9 cellular contexts compared by ENCODE assay signal in genomic region chr21:17793271-17793670, GRCh38. TPM values are rescaled to one million over a fixed set of nuclear protein-coding genes. Genes with fewer than 3 reads are reported as not detected.
A peak's percentile ranks its signal among the peaks of the same experiment; 100 is the strongest.
DNase-seq lines count a peak whose midpoint lies in the region; ATAC-seq, FAIRE-seq and TF ChIP-seq lines count a peak whose summit lies in the region.
"Had no signal": no experiment of that assay in that cellular context is flagged by ENCODE, and none has a peak within 500 bp of the region (broad histone marks: within the 10 kb centered on the region; RNA-seq: fewer than 3 reads in every experiment).

No MANE protein-coding gene starts in this region.

- H3K9me3 Mint-ChIP-seq in activated CD4-positive, alpha-beta T cell treated with anti-CD3 and anti-CD28 coated beads, Interleukin-2, amount 10 ng/mL, durations not matched to agents 7 days and 5 days, result peaks cover 1% of the 10 kb centered on the region

- no peak for TF ChIP-seq POLR2A in GM12878 (IDR thresholded peaks at IDR 0.05; ENCODE audit: low read depth, low read length)

- H3K27ac Mint-ChIP-seq in activated CD4-positive, alpha-beta T cell treated with anti-CD3 and anti-CD28 coated beads, Interleukin-2, amount 10 ng/mL, durations not matched to agents 7 days and 5 days, result peak overlapping the region; percentile 93

- H4K20me1 ChIP-seq in GM12878 (ENCODE audit: control insufficient read depth, insufficient read depth), result no peaks in the 10 kb centered on the region

- intact Hi-C loops in GM12878 (cut with micrococcal nuclease; ENCODE audit: unreplicated experiment), result no loop called here

- H3K4me1 ChIP-seq in GM12878 (ENCODE audit: control insufficient read depth, insufficient read depth, low read length) (peaks cover 35% of the 10 kb centered on the region), small intestine (ENCODE audit: control insufficient read depth in 2 of 2, insufficient read depth in 1 of 2, low read depth in 1 of 2, low read length in 1 of 2) (no peaks in the 10 kb centered on the region)

- RAD21 ChIA-PET in GM12878 (lab: Charles Lee; ENCODE audit: unreplicated experiment), result interaction anchor here (7.1 kb wide), 1 partner anchor 11 kb away, joined by 58 read pairs; no protein-coding TSS in a partner anchor

- H3K9me3 ChIP-seq in GM12878 (replicated peaks; ENCODE audit: control insufficient read depth, insufficient read depth, low read length), result no peaks in the 10 kb centered on the region
- no peaks in the 10 kb centered on the region for H3K9me3 ChIP-seq in small intestine (ENCODE audit: control insufficient read depth, low read depth)

- H3K27ac ChIP-seq in GM12878 (ENCODE audit: control insufficient read depth, insufficient read depth), result peak overlapping the region; percentile 45
- H3K27ac ChIP-seq in small intestine (ENCODE audit: low read depth in 1 of 2, low read length in 1 of 2), result peak overlapping the region; percentile 42 to 83

- peak overlapping the region; percentile 19 for H3K4me2 ChIP-seq in GM12878 (ENCODE audit: control insufficient read depth, insufficient read depth)

- H3K27me3 ChIP-seq in GM12878 (replicated peaks in 1 of 2; ENCODE audit: control insufficient read depth in 2 of 2, insufficient read depth in 2 of 2, low read length in 1 of 2) (no peaks in the 10 kb centered on the region), small intestine (ENCODE audit: control insufficient read depth in 2 of 2, insufficient read depth in 2 of 2, low read length in 2 of 2) (no peaks in the 10 kb centered on the region)

- CTCF ChIA-PET in activated CD4-positive, alpha-beta T cell treated with anti-CD3 and anti-CD28 coated beads, Interleukin-2, amount 10 ng/mL, durations not matched to agents 7 days and 5 days (lab: Charles Lee), result interaction anchor here (1.0 to 1.1 kb wide), 2 partner anchors 17 to 23 kb away, joined by 3 read pairs; no protein-coding TSS in a partner anchor
- CTCF ChIA-PET in GM12878 (lab: Yijun Ruan, JAX), result interaction anchor here (1.1 to 3.1 kb wide), 3 partner anchors 23 to 131 kb away, joined by 3 to 15 read pairs (median 3); no protein-coding TSS in a partner anchor

- ATAC-seq in HG03045 (IDR thresholded peaks at IDR 0.05; ENCODE audit: unreplicated experiment) (peak; percentile 6), GM12878 (no peak), GM18907 (IDR thresholded peaks at IDR 0.05; ENCODE audit: unreplicated experiment) (no peak)

- H3K9ac ChIP-seq in GM12878 (ENCODE audit: control insufficient read depth, insufficient read depth, low read length), result no peak overlapping the region

- no peak for TF ChIP-seq EP300 in GM12878 (IDR thresholded peaks at IDR 0.05; ENCODE audit: borderline replicate concordance in 1 of 2, control insufficient read depth in 1 of 2, low read depth in 2 of 2, low read length in 2 of 2)

- no peak for DNase-seq in activated CD4-positive, alpha-beta T cell treated with anti-CD3 and anti-CD28 coated beads, Interleukin-2, amount 10 ng/mL, durations not matched to agents 7 days and 5 days
- no peak for DNase-seq in activated CD4-positive, alpha-beta T cell treated with anti-CD3 and anti-CD28 coated beads, Interleukin-2, amount 50 U/mL, for 1 hour
- DNase-seq in GM12878 (ENCODE audit: low read depth, low spot score) (no peak), small intestine (no peak), NCI-H524 treated with DMSO at 0.1 percent for 48 hours (lab: John Stamatoyannopoulos, UW) (no peak), NCI-H1092 (lab: John Stamatoyannopoulos, UW) (no peak)
- DNase-seq: NCI-H1105 had no signal

- FAIRE-seq in GM12878 (lab: Jason Lieb, UNC) (no peak), small intestine (lab: Jason Lieb, UNC) (no peak)

- H3K36me3 Mint-ChIP-seq in activated CD4-positive, alpha-beta T cell treated with anti-CD3 and anti-CD28 coated beads, Interleukin-2, amount 10 ng/mL, durations not matched to agents 7 days and 5 days (ENCODE audit: low read depth), result peaks cover 56% of the 10 kb centered on the region

- in situ Hi-C loops in GM12878 (cut with MboI), result no loop called here

- H3K79me2 ChIP-seq in GM12878 (ENCODE audit: control insufficient read depth, insufficient read depth, low read length), result peaks cover 40% of the 10 kb centered on the region

- POLR2A ChIA-PET in activated CD4-positive, alpha-beta T cell treated with anti-CD3 and anti-CD28 coated beads, Interleukin-2, amount 10 ng/mL, durations not matched to agents 7 days and 5 days (lab: Charles Lee), result no interaction called here
- POLR2A ChIA-PET in GM12878 (lab: Charles Lee), result interaction anchor here (0.6 to 4.2 kb wide), 2 partner anchors 9 to 25 kb away, joined by 3 to 30 read pairs; partner anchors contain the start of gene C21orf91

- H3K4me3 Mint-ChIP-seq in activated CD4-positive, alpha-beta T cell treated with anti-CD3 and anti-CD28 coated beads, Interleukin-2, amount 10 ng/mL, durations not matched to agents 7 days and 5 days, result peak overlapping the region; percentile 65

- H3K4me1 Mint-ChIP-seq in activated CD4-positive, alpha-beta T cell treated with anti-CD3 and anti-CD28 coated beads, Interleukin-2, amount 10 ng/mL, durations not matched to agents 7 days and 5 days, result peaks cover 70% of the 10 kb centered on the region

- no peak overlapping the region for H3K4me3 ChIP-seq in GM12878
- no peak overlapping the region for H3K4me3 ChIP-seq in small intestine (ENCODE audit: low read depth in 1 of 2, low read length in 2 of 2)

- TF ChIP-seq RAD21 in GM12878 (IDR thresholded peaks at IDR 0.05; ENCODE audit: insufficient read depth, low read depth, low read length), result no peak

- no TSS peak for BruUV-seq in GM12878 (replicated peaks; lab: Mats Ljungman, UMichigan)

- H3K36me3 ChIP-seq in GM12878 (ENCODE audit: control insufficient read depth in 2 of 2, insufficient read depth in 2 of 2, low read length in 1 of 2), result peaks cover 1 to 33% of the 10 kb centered on the region in 2 experiments; a peak in 3 of 4 replicates
- H3K36me3 ChIP-seq in small intestine (ENCODE audit: control insufficient read depth in 2 of 2, insufficient read depth in 2 of 2, low read length in 2 of 2), result peaks cover 0 to 2% of the 10 kb centered on the region in 2 donors

- no peak for TF ChIP-seq CTCF in GM12878 (IDR thresholded peaks at IDR 0.05 in 2 of 3, conservative IDR thresholded peaks at IDR 0.05 in 1 of 3; ENCODE audit: control insufficient read depth in 2 of 3, extremely low read depth in 1 of 3, insufficient read depth in 1 of 3, low read depth in 3 of 3, low read length in 3 of 3)

- SMC1A ChIA-PET in GM12878 (lab: Charles Lee; ENCODE audit: uncharacterized antibody, unreplicated experiment), result interaction anchor here (2.0 to 4.2 kb wide), 2 partner anchors 11 to 18 kb away, joined by 5 to 45 read pairs; no protein-coding TSS in a partner anchor

- no peaks in the 10 kb centered on the region for H3K27me3 Mint-ChIP-seq in activated CD4-positive, alpha-beta T cell treated with anti-CD3 and anti-CD28 coated beads, Interleukin-2, amount 10 ng/mL, durations not matched to agents 7 days and 5 days

- no peak overlapping the region for H2AFZ ChIP-seq in GM12878 (ENCODE audit: control insufficient read depth, low read depth, low read length)

- 2% methylated on average over 8 of the region's 8 CpGs for WGBS in GM12878 (ENCODE audit: insufficient coverage, insufficient replicate concordance, low lambda C conversion rate, missing lambda C conversion rate)
- 63 to 72% (median 66%) methylated on average over 8 of the region's 8 CpGs for WGBS in small intestine, 3 donors

TF ChIP-seq in GM12878, 131 proteins besides CTCF, POLR2A, EP300 and RAD21 (continues in another document):
- no peak for TF ChIP-seq FOXM1 (IDR thresholded peaks at IDR 0.05; ENCODE audit: low read depth, low read length)
- no peak for TF ChIP-seq ZNF622 (IDR thresholded peaks at IDR 0.05)
- TF ChIP-seq CBX3 (IDR thresholded peaks at IDR 0.05; ENCODE audit: borderline replicate concordance, low read depth), result no peak
- no peak for TF ChIP-seq E2F8 (IDR thresholded peaks at IDR 0.05; ENCODE audit: low read depth, partially characterized antibody)

RNA-seq across cellular contexts. Expression of gene C21orf91, which starts 25.9 kb away (rescaled TPM):
- total RNA-seq in activated CD4-positive, alpha-beta T cell treated with anti-CD3 and anti-CD28 coated beads, Interleukin-2, amount 10 ng/mL, durations not matched to agents 7 days and 5 days, result 10 to 100 TPM; 41.5 to 56.3 TPM
- 143 and 151 TPM in 2 replicates for total RNA-seq in GM12878 (2013; cell fraction: nucleolus; rRNA removed)
- total RNA-seq in GM12878 (2014; rRNA removed) (19.6 and 22.6 TPM in 2 replicates), GM12878 (2014; rRNA removed; fragmentation: Illumina TruSeq; extraction: Trizol) (30.0 and 31.9 TPM in 2 replicates), GM12878 (2021) (35.4 and 35.7 TPM in 2 replicates)
- polyA plus RNA-seq in GM12878 (2011; ENCODE audit: low read depth), result 8.0 TPM
- polyA plus RNA-seq in GM12878 (2011; rRNA removed) (40.3 and 73.5 TPM in 2 replicates), GM12878 (2014; fragmentation: Illumina TruSeq; extraction: Trizol) (32.4 and 44.5 TPM in 2 replicates), GM12878 (2014; fragmentation: Nextera tagmentation; extraction: Ambion mirVana) (10 to 100 TPM in 1 of 2 experiments, 1 to 10 TPM in 1; 9.3 to 14.4 TPM), GM12878 (2014; rRNA removed) (20.0 and 24.4 TPM in 2 replicates), GM12878 (2016; fragmentation: Nextera tagmentation; extraction: Ambion mirVana) (10 to 100 TPM; 29.5 to 36.0 TPM), small intestine (1 to 10 TPM; 1.8 to 2.2 (median 2.0) TPM)
- polyA plus RNA-seq in GM12878 (2011; cell fraction: cytosol; rRNA removed), result 13.5 and 14.6 TPM in 2 replicates
- polyA plus RNA-seq in GM12878 (2011; cell fraction: nucleus; rRNA removed), result 21.4 and 22.2 TPM in 2 replicates
- polyA plus RNA-seq in GM12878 (2012), result 11.7 and 15.0 TPM in 2 replicates
- polyA minus RNA-seq in GM12878 (2011; rRNA and poly(A)+ RNA removed), result 41.7 and 53.1 TPM in 2 replicates
- 21.0 and 26.7 TPM in 2 replicates for polyA minus RNA-seq in GM12878 (2011; cell fraction: cytosol; rRNA and poly(A)+ RNA removed)
- polyA minus RNA-seq in GM12878 (2011; cell fraction: nucleus; rRNA and poly(A)+ RNA removed), result 47.8 and 86.4 TPM in 2 replicates
